ENCODE assay signal across 17 cellular contexts in the genomic region with DNA sequence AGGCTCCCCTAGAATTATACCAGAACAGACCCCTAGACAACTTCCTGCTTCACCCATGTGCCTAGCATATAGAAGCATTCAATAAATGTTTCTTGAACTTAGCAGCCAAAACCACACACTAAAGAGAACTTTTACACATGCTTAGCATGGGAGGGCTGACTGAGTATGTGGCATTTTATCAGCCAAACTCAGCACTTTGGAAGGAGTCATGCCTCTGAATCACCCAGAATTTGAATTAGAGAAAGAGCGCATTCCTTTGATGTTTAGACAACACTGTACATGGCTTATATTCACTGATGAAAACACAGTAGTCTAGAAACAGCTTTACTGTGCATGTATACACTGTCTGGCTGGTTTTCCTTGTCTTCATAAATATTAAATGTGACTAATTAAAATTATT. TPM values are rescaled to one million over a fixed set of nuclear protein-coding genes. Genes with fewer than 3 reads are reported as not detected.
DNase-seq lines count a peak whose midpoint lies in the region; ATAC-seq and TF ChIP-seq lines count a peak whose summit lies in the region.
"Had no signal": no experiment of that assay in that cellular context is flagged by ENCODE, and none has a peak within 500 bp of the region (broad histone marks: within the 10 kb centered on the region; RNA-seq: fewer than 3 reads in every experiment).

No MANE protein-coding gene starts in this region.

- H3K14ac ChIP-seq in IMR-90 (replicated peaks; ENCODE audit: low read depth, low read length): no peak overlapping the region

- H2BK15ac ChIP-seq in IMR-90 (ENCODE audit: low read depth, low read length): no peak overlapping the region

- CTCF ChIA-PET in IMR-90 (lab: Yijun Ruan, JAX) (no interaction called here), mammary epithelial cell (lab: Charles Lee; ENCODE audit: low non-redundant PET) (no interaction called here)
- CTCF ChIA-PET in activated CD4-positive, alpha-beta memory T cell treated with anti-CD3 and anti-CD28 coated beads for 36 hours (lab: Charles Lee): no interaction called here

- no peak overlapping the region for H3K23ac ChIP-seq in IMR-90 (ENCODE audit: low read depth, low read length)

- no peak for TF ChIP-seq RAD21 in IMR-90 (IDR thresholded peaks at IDR 0.05; ENCODE audit: low read length)

- dilution Hi-C loops in IMR-90 (cut with HindIII; ENCODE audit: low sequenced_read_pairs, unreplicated experiment) (no loop called here), mammary epithelial cell (cut with HindIII; ENCODE audit: low sequenced_read_pairs) (no loop called here)

- H3K27me3 ChIP-seq in IMR-90 (ENCODE audit: control insufficient read depth, insufficient read depth, low read length) (peaks cover 2% of the 10 kb centered on the region; the same call in 1 of the 2 replicates), mammary epithelial cell (ENCODE audit: insufficient read depth, low read length) (no peaks in the 10 kb centered on the region), GM23338 (ENCODE audit: insufficient read depth) (no peaks in the 10 kb centered on the region)
- H3K27me3 ChIP-seq: BE2C, uterus had no signal

- H2BK120ac ChIP-seq in IMR-90 (ENCODE audit: low read depth, low read length): no peak overlapping the region

- H3K36me3 ChIP-seq in IMR-90 (ENCODE audit: control insufficient read depth, insufficient read depth, low read length) (no peaks in the 10 kb centered on the region), mammary epithelial cell (ENCODE audit: insufficient read depth, low read length) (no peaks in the 10 kb centered on the region), GM23338 (ENCODE audit: insufficient read depth) (no peaks in the 10 kb centered on the region)
- H3K36me3 ChIP-seq: BE2C, heart left ventricle, uterus had no signal

- peak; percentile 95 for ATAC-seq in IMR-90 (ENCODE audit: low read depth)
- no peak for ATAC-seq in GM23338
- ATAC-seq in stimulated activated naive CD8-positive, alpha-beta T cell treated with anti-CD3 and anti-CD28 coated beads, Interleukin-15, Interleukin-2, amounts not matched to agents 100 U/mL and 50 U/mL, for 24 hours: no peak
- ATAC-seq: naive thymus-derived CD4-positive, alpha-beta T cell had no signal

- no peaks in the 10 kb centered on the region for H3K4me1 Mint-ChIP-seq in GM23338
- H3K4me1 Mint-ChIP-seq in activated CD4-positive, alpha-beta memory T cell treated with anti-CD3 and anti-CD28 coated beads for 36 hours (ENCODE audit: low read depth): no peaks in the 10 kb centered on the region
- H3K4me1 Mint-ChIP-seq: naive thymus-derived CD4-positive, alpha-beta T cell had no signal

- H2AK5ac ChIP-seq in IMR-90 (ENCODE audit: low read depth, low read length): no peak overlapping the region

- H2AFZ ChIP-seq in IMR-90 (replicated peaks; ENCODE audit: low read length, poor library complexity) (no peak overlapping the region), mammary epithelial cell (ENCODE audit: low read depth, low read length) (no peak overlapping the region), GM23338 (no peak overlapping the region)

- H3K9me1 ChIP-seq in IMR-90 (ENCODE audit: insufficient read depth, low read length): no peaks in the 10 kb centered on the region

- POLR2A ChIA-PET in IMR-90 (lab: Charles Lee; ENCODE audit: unreplicated experiment): no interaction called here
- POLR2A ChIA-PET in activated CD4-positive, alpha-beta memory T cell treated with anti-CD3 and anti-CD28 coated beads for 36 hours (lab: Charles Lee): no interaction called here

- intact Hi-C loops in IMR-90 (cut with micrococcal nuclease) (no loop called here), mammary epithelial cell (cut with micrococcal nuclease) (loop anchor here (10.0 kb wide), 3 partner anchors 276 to 986 kb away; a partner anchor contains a TSS)
- intact Hi-C loops in activated CD4-positive, alpha-beta memory T cell treated with anti-CD3 and anti-CD28 coated beads for 36 hours (cut with micrococcal nuclease): no loop called here

- no peaks in the 10 kb centered on the region for H3K79me1 ChIP-seq in IMR-90 (ENCODE audit: low read depth in 1 of 2, low read length in 2 of 2)

- H3K79me2 ChIP-seq in mammary epithelial cell (ENCODE audit: insufficient read depth, low read length) (no peaks in the 10 kb centered on the region), GM23338 (replicated peaks; ENCODE audit: insufficient read depth) (no peaks in the 10 kb centered on the region)

- no peak overlapping the region for H3K56ac ChIP-seq in IMR-90 (ENCODE audit: extremely low read depth, insufficient read depth, low read length)

- H3K27ac Mint-ChIP-seq in GM23338: no peak overlapping the region
- no peak overlapping the region for H3K27ac Mint-ChIP-seq in activated CD4-positive, alpha-beta memory T cell treated with anti-CD3 and anti-CD28 coated beads for 36 hours
- H3K27ac Mint-ChIP-seq: naive thymus-derived CD4-positive, alpha-beta T cell had no signal

- H4K8ac ChIP-seq in IMR-90 (ENCODE audit: low read depth in 2 of 2, low read length in 2 of 2): no peak overlapping the region

- H3K4me2 ChIP-seq in IMR-90 (ENCODE audit: low read depth, low read length) (no peak overlapping the region), mammary epithelial cell (ENCODE audit: insufficient read depth, low read depth, low read length) (no peak overlapping the region), GM23338 (no peak overlapping the region)

- H2BK20ac ChIP-seq in IMR-90 (ENCODE audit: low read depth, low read length): no peak overlapping the region

- H3F3A ChIP-seq in GM23338 (replicated peaks; ENCODE audit: low read depth): no peaks in the 10 kb centered on the region

- no peak overlapping the region for H4K5ac ChIP-seq in IMR-90 (ENCODE audit: low read depth, low read length)

- no peak overlapping the region for H3K4me3 Mint-ChIP-seq in GM23338
- H3K4me3 Mint-ChIP-seq in activated CD4-positive, alpha-beta memory T cell treated with anti-CD3 and anti-CD28 coated beads for 36 hours: no peak overlapping the region
- H3K4me3 Mint-ChIP-seq: naive thymus-derived CD4-positive, alpha-beta T cell had no signal

- no peaks in the 10 kb centered on the region for H3K9me2 ChIP-seq in GM23338 (ENCODE audit: insufficient read depth)

- no CpG with 5 or more reads among the region's 1 CpG for WGBS in IMR-90 (ENCODE audit: extremely low coverage in 2 of 2, insufficient read length in 1 of 2), 2 experiments
- 89% methylated on average over 1 of the region's 1 CpG for WGBS in mammary epithelial cell (ENCODE audit: low coverage, missing lambda C conversion rate)

- TF ChIP-seq CTCF in AG09309 (IDR thresholded peaks at IDR 0.05; ENCODE audit: control insufficient read depth, insufficient read depth, low read depth, low read length, missing control alignments) (no peak), IMR-90 (conservative IDR thresholded peaks at IDR 0.05; ENCODE audit: low read depth, low read length) (no peak), mammary epithelial cell (conservative IDR thresholded peaks at IDR 0.05 in 1 of 2, IDR thresholded peaks at IDR 0.05 in 1 of 2; ENCODE audit: extremely low read depth in 1 of 2, insufficient read depth in 1 of 2, low read depth in 1 of 2, low read length in 2 of 2) (no peak), GM23338 (conservative IDR thresholded peaks at IDR 0.05; ENCODE audit: low read depth in 2 of 2) (no peak)

- no peaks in the 10 kb centered on the region for H3K36me3 Mint-ChIP-seq in GM23338 (ENCODE audit: low read depth)
- no peaks in the 10 kb centered on the region for H3K36me3 Mint-ChIP-seq in activated CD4-positive, alpha-beta memory T cell treated with anti-CD3 and anti-CD28 coated beads for 36 hours
- H3K36me3 Mint-ChIP-seq: naive thymus-derived CD4-positive, alpha-beta T cell had no signal

- no peak overlapping the region for H3K9ac ChIP-seq in IMR-90 (ENCODE audit: low read depth, low read length)
- H3K9ac ChIP-seq in mammary epithelial cell (ENCODE audit: insufficient read depth, low read length): no peak overlapping the region

- no peak for TF ChIP-seq POLR2A in IMR-90 (IDR thresholded peaks at IDR 0.05; ENCODE audit: low read depth, low read length)

- peaks cover 3% of the 10 kb centered on the region for H3K27me3 Mint-ChIP-seq in GM23338 (ENCODE audit: insufficient read depth, low read depth, poor library complexity)
- no peaks in the 10 kb centered on the region for H3K27me3 Mint-ChIP-seq in activated CD4-positive, alpha-beta memory T cell treated with anti-CD3 and anti-CD28 coated beads for 36 hours

- H3K4ac ChIP-seq in IMR-90 (ENCODE audit: low read depth, low read length): no peak overlapping the region

- H3K9me3 ChIP-seq in IMR-90 (ENCODE audit: control insufficient read depth, insufficient read depth, low read length) (no peaks in the 10 kb centered on the region), mammary epithelial cell (replicated peaks; ENCODE audit: insufficient read depth, low read length) (no peaks in the 10 kb centered on the region)
- H3K9me3 ChIP-seq: BE2C, heart left ventricle, uterus had no signal

- no peaks in the 10 kb centered on the region for H3K9me3 Mint-ChIP-seq in GM23338
- H3K9me3 Mint-ChIP-seq in activated CD4-positive, alpha-beta memory T cell treated with anti-CD3 and anti-CD28 coated beads for 36 hours: no peaks in the 10 kb centered on the region

- H3K4me3 ChIP-seq in AG09309 (ENCODE audit: control insufficient read depth, low read depth, low read length) (no peak overlapping the region), IMR-90 (ENCODE audit: insufficient read depth, low read depth, low read length) (no peak overlapping the region), mammary epithelial cell (replicated peaks in 1 of 3; ENCODE audit: insufficient read depth in 1 of 3, low read depth in 2 of 3, low read length in 3 of 3) (no peak overlapping the region), GM23338 (no peak overlapping the region)
- H3K4me3 ChIP-seq: uterus had no signal

- H4K20me1 ChIP-seq in IMR-90 (ENCODE audit: insufficient read depth, low read length) (no peaks in the 10 kb centered on the region), mammary epithelial cell (ENCODE audit: insufficient read depth, low read length) (no peaks in the 10 kb centered on the region), GM23338 (replicated peaks; ENCODE audit: insufficient read depth) (no peaks in the 10 kb centered on the region)

- H2AK9ac ChIP-seq in IMR-90 (replicated peaks; ENCODE audit: low read depth, low read length, poor library complexity): no peak overlapping the region

- in situ Hi-C loops in IMR-90 (cut with MboI; ENCODE audit: low sequenced_read_pairs) (loop anchor here (10.0 to 25.0 kb wide), 3 partner anchors 84 to 1203 kb away; a partner anchor contains a TSS), mammary epithelial cell (cut with MboI; ENCODE audit: low sequenced_read_pairs in 2 of 2) (loop anchor here (10.0 to 25.0 kb wide), 3 partner anchors 76 to 1206 kb away; a partner anchor contains a TSS)

- H4K91ac ChIP-seq in IMR-90 (ENCODE audit: insufficient read depth, low read depth, low read length): no peak overlapping the region

- DNase-seq in AG09309 (ENCODE audit: low read depth) (peak; percentile 57), IMR-90 (peak; percentile 76), mammary epithelial cell (peak; percentile 57), kidney glomerular epithelial cell (lab: John Stamatoyannopoulos, UW) (peak; percentile 90), GM23338 (ENCODE audit: low spot score) (no peak), KG1 (lab: John Stamatoyannopoulos, UW) (no peak)
- no peak for DNase-seq in stimulated activated naive CD8-positive, alpha-beta T cell treated with anti-CD3 and anti-CD28 coated beads, Interleukin-15, Interleukin-2, amounts not matched to agents 100 U/mL and 50 U/mL, for 24 hours
- DNase-seq in activated CD4-positive, alpha-beta memory T cell treated with anti-CD3 and anti-CD28 coated beads for 36 hours: no peak
- DNase-seq: activated CD4-positive, alpha-beta T cell treated with anti-CD3 and anti-CD28 coated beads for 1 hour; BE2C; GOT3; heart left ventricle; left cardiac atrium; naive thymus-derived CD4-positive, alpha-beta T cell; stimulated activated CD4-positive, alpha-beta T cell treated with anti-CD3 and anti-CD28 coated beads, Interleukin-4, amount 100 ng/mL, for 1 hour; T-helper 1 cell; uterus had no signal

- H3K27ac ChIP-seq in IMR-90 (ENCODE audit: insufficient read depth, low read length): no peak overlapping the region
- H3K27ac ChIP-seq in mammary epithelial cell (ENCODE audit: insufficient read depth, low read depth, low read length): no peak overlapping the region
- H3K27ac ChIP-seq in GM23338 (ENCODE audit: low read depth): no peak overlapping the region
- H3K27ac ChIP-seq: heart left ventricle, uterus had no signal

- no peaks in the 10 kb centered on the region for H3K4me1 ChIP-seq in IMR-90 (ENCODE audit: control insufficient read depth, insufficient read depth, low read length)
- H3K4me1 ChIP-seq in mammary epithelial cell (ENCODE audit: insufficient read depth, low read length): peaks cover 6% of the 10 kb centered on the region
- no peaks in the 10 kb centered on the region for H3K4me1 ChIP-seq in GM23338 (ENCODE audit: insufficient read depth)
- H3K4me1 ChIP-seq: BE2C, heart left ventricle, uterus had no signal

- no peak overlapping the region for H2BK5ac ChIP-seq in IMR-90 (ENCODE audit: low read depth, low read length, poor library complexity, severe bottlenecking)

- H3K18ac ChIP-seq in IMR-90 (ENCODE audit: low read depth, low read length): no peak overlapping the region

- BruUV-seq in IMR-90 (replicated peaks; lab: Mats Ljungman, UMichigan) (no TSS peak), mammary epithelial cell (replicated peaks; lab: Mats Ljungman, UMichigan) (no TSS peak)

RNA-seq across cellular contexts. Expression of a gene that starts 26.1 kb away (rescaled TPM):
- total RNA-seq in IMR-90 (2012; rRNA removed) (under 0.01 TPM in 1 of 2 replicates, not detected in the other), mammary epithelial cell (under 1 TPM in 1 of 2 donors, not detected in 1; 0.33 TPM)
- polyA plus RNA-seq in IMR-90 (2012; rRNA removed) (0.10 TPM in 1 of 2 replicates, not detected in the other), mammary epithelial cell (not detected), GM23338 (2016; fragmentation: Nextera tagmentation; extraction: Ambion mirVana) (1.0 and 1.9 TPM in 2 replicates)
- not detected in 2 replicates for polyA plus RNA-seq in IMR-90 (2012; cell fraction: cytosol; rRNA removed)
- 0.01 TPM in 1 of 2 replicates, not detected in the other for polyA plus RNA-seq in IMR-90 (2012; cell fraction: nucleus; rRNA removed; ENCODE audit: low replicate concordance)
- not detected for polyA minus RNA-seq in mammary epithelial cell
- total RNA-seq in GM23338 (2014; rRNA removed; shearing (Covaris generic)): 1.1 and 1.6 TPM in 2 replicates
- not detected for total RNA-seq in activated CD4-positive, alpha-beta memory T cell treated with anti-CD3 and anti-CD28 coated beads for 36 hours
- total RNA-seq: naive thymus-derived CD4-positive, alpha-beta T cell had no signal
- polyA plus RNA-seq: heart left ventricle; naive thymus-derived CD4-positive, alpha-beta T cell had no signal

Comparison
In these comparisons a context has a peak if more than half of its experiments do, and no peak if none do; other contexts are left out.
1. DNase-seq: peak in AG09309 (single experiment), IMR-90 (single experiment), mammary epithelial cell (single experiment) and kidney glomerular epithelial cell (single experiment); none in GM23338 (single experiment), stimulated activated naive CD8-positive, alpha-beta T cell treated with anti-CD3 and anti-CD28 coated beads, Interleukin-15, Interleukin-2, amounts not matched to agents 100 U/mL and 50 U/mL, for 24 hours (single experiment), activated CD4-positive, alpha-beta memory T cell treated with anti-CD3 and anti-CD28 coated beads for 36 hours (single experiment) and KG1 (single experiment).